ENCODE assay signal across 35 cellular contexts in the genomic region with DNA sequence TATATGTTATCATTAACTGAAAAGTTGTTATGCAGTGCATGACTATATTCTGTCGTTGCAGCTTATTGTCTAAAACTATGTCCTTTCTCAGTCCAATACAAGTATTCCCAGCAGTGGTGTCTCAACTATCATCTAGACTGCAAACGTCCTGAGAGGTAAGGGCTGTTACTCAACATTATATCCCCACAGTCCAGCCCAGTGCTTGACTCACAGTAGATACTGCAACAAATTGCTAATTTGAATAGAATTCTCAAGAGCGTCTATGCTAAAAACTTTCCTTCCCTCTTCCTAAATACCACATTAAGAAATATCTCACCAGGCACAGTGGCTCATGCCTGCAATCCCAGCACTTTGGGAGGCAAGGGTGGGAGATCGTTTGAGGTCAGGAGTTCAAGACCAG. TPM values are rescaled to one million over a fixed set of nuclear protein-coding genes. Genes with fewer than 3 reads are reported as not detected.
"Had no signal": no experiment of that assay in that cellular context is flagged by ENCODE, and none has a peak within 500 bp of the region (broad histone marks: within the 10 kb centered on the region; RNA-seq: fewer than 3 reads in every experiment).

No MANE protein-coding gene starts in this region.

- DNase-seq: Karpas-422, Kasumi-1, MG63, MM.1S, MV-4-11, NCI-H1048, NCI-H1092, NCI-H1092 treated with DMSO at 0.1 percent for 48 hours, NCI-H1105, NCI-H1105 treated with DMSO at 0.1 percent for 48 hours, NCI-H1417, NCI-H1417 treated with DMSO at 0.1 percent for 48 hours, NCI-H1436, NCI-H1436 treated with DMSO at 0.1 percent for 48 hours, NCI-H146, NCI-H1694, NCI-H1694 treated with DMSO at 0.1 percent for 48 hours, NCI-H187, NCI-H187 treated with DMSO at 0.1 percent for 48 hours, NCI-H1930, NCI-H2029, NCI-H2029 treated with DMSO at 0.1 percent for 48 hours, NCI-H2081, NCI-H2081 treated with DMSO at 0.1 percent for 48 hours, NCI-H2107, NCI-H2171, NCI-H2171 treated with DMSO at 0.1 percent for 48 hours, NCI-H2227 treated with DMSO at 0.1 percent for 48 hours, NCI-H226, NCI-H345, NCI-H446, NCI-H446 treated with DMSO at 0.1 percent for 48 hours, NCI-H510A, NCI-H510A treated with DMSO at 0.1 percent for 48 hours had no signal

- H3K27me3 ChIP-seq: MG63 had no signal

- H3K36me3 ChIP-seq: MG63 had no signal

- H3K4me3 ChIP-seq: MG63 had no signal

- H3K9me3 ChIP-seq: MG63 had no signal

RNA-seq across cellular contexts. Expression of gene PCSK5, which starts 37.7 kb away (rescaled TPM):
- total RNA-seq: MCF 10A had no signal
